ENCODE assay signal across 11 cellular contexts in genomic region chr6:34227656-34228421, GRCh38. TPM values are rescaled to one million over a fixed set of nuclear protein-coding genes. Genes with fewer than 3 reads are reported as not detected.
DNase-seq lines count a peak whose midpoint lies in the region; ATAC-seq and TF ChIP-seq lines count a peak whose summit lies in the region.
"Had no signal": no experiment of that assay in that cellular context is flagged by ENCODE, and none has a peak within 500 bp of the region (broad histone marks: within the 10 kb centered on the region; RNA-seq: fewer than 3 reads in every experiment).

No MANE protein-coding gene starts in this region.

- BruUV-seq in OCI-LY7 (replicated peaks; lab: Mats Ljungman, UMichigan) = no TSS peak

- no peak for TF ChIP-seq POLR2A in esophagus squamous epithelium (IDR thresholded peaks at IDR 0.05)

- H4K20me1 ChIP-seq in OCI-LY7 (ENCODE audit: insufficient read depth, low read length) = no peaks in the 10 kb centered on the region

- 51 to 66% methylated on average over 11 to 15 of the region's 18 CpGs for WGBS in esophagus squamous epithelium, 2 donors

- no peaks in the 10 kb centered on the region for H3K27me3 ChIP-seq in esophagus squamous epithelium

- no peaks in the 10 kb centered on the region for H3K9me2 ChIP-seq in OCI-LY7 (ENCODE audit: insufficient read depth, low read length)

- H3K9me3 ChIP-seq in HEK293 (ENCODE audit: control insufficient read depth, insufficient read depth, low read depth, low read length) (no peaks in the 10 kb centered on the region), OCI-LY7 (ENCODE audit: low read length) (no peaks in the 10 kb centered on the region), esophagus squamous epithelium (no peaks in the 10 kb centered on the region)
- H3K9me3 ChIP-seq: Caco-2 had no signal

- no peak overlapping the region for H2AFZ ChIP-seq in OCI-LY7 (ENCODE audit: low read length)

- H3K4me3 ChIP-seq in HEK293 (ENCODE audit: low read depth, low read length) (no peak overlapping the region), OCI-LY7 (ENCODE audit: low read depth, low read length, poor library complexity, severe bottlenecking) (peak overlapping the region; percentile 5), esophagus squamous epithelium (no peak overlapping the region)

- intact Hi-C loops in OCI-LY7 (cut with micrococcal nuclease; ENCODE audit: unreplicated experiment) = no loop called here
- intact Hi-C loops in esophagus squamous epithelium (cut with DNase I) = no loop called here

- H3K36me3 ChIP-seq in HEK293 (ENCODE audit: control insufficient read depth in 2 of 2, insufficient read depth in 1 of 2, low read length in 2 of 2) (no peaks in the 10 kb centered on the region), OCI-LY7 (ENCODE audit: insufficient read depth, low read length) (no peaks in the 10 kb centered on the region), esophagus squamous epithelium (no peaks in the 10 kb centered on the region)

- TF ChIP-seq CTCF in HEK293 (tag by site-specific recombination; IDR thresholded peaks at IDR 0.05) (no peak), OCI-LY7 (conservative IDR thresholded peaks at IDR 0.05; ENCODE audit: low read length) (no peak), esophagus squamous epithelium (IDR thresholded peaks at IDR 0.05) (no peak)

- no peaks in the 10 kb centered on the region for H3K79me2 ChIP-seq in OCI-LY7 (ENCODE audit: insufficient read depth, low read depth, low read length)

- DNase-seq in OCI-LY7 (ENCODE audit: low spot score) (no peak), esophagus squamous epithelium (lab: John Stamatoyannopoulos, UW) (no peak), renal cortical epithelial cell (ENCODE audit: low read depth) (peak; percentile 94), NCI-H2081 treated with DMSO at 0.1 percent for 48 hours (lab: John Stamatoyannopoulos, UW) (no peak)
- DNase-seq in stimulated activated CD4-positive, alpha-beta T cell treated with anti-CD3 and anti-CD28 coated beads, Interleukin-2, amount 100 ng/mL, for 48 hours = no peak
- no peak for DNase-seq in activated effector memory CD4-positive, alpha-beta T cell treated with Interleukin-2 at 50 U/mL for 16 hours
- DNase-seq: Caco-2, hypothalamus, NCI-H345 had no signal

- POLR2A ChIA-PET in HEK293 (lab: Yijun Ruan, JAX) = interaction anchor here (0.5 to 1.2 kb wide), 4 partner anchors 9 to 198 kb away, joined by 3 to 6 read pairs (median 4); partner anchors contain the start of genes HMGA1 and RPS10
- POLR2A ChIA-PET in OCI-LY7 (lab: Charles Lee) = interaction anchor here (0.7 to 1.0 kb wide), 2 partner anchors 9 to 172 kb away, joined by 3 read pairs; partner anchors contain the start of gene HMGA1

- H3K4me1 ChIP-seq in HEK293 (ENCODE audit: control insufficient read depth, insufficient read depth, low read length) (no peaks in the 10 kb centered on the region), OCI-LY7 (ENCODE audit: insufficient read depth, low read length, poor library complexity, severe bottlenecking) (peaks cover 38% of the 10 kb centered on the region), esophagus squamous epithelium (peaks cover 25 to 81% (median 47%) of the 10 kb centered on the region in 3 donors)

- peak overlapping the region; percentile 55 for H3K4me2 ChIP-seq in OCI-LY7 (ENCODE audit: low read length)

- CTCF ChIA-PET in HEK293 (lab: Yijun Ruan, JAX) = interaction anchor here (0.8 to 1.6 kb wide), 4 partner anchors 9 to 32 kb away, joined by 3 to 5 read pairs (median 4); partner anchors contain the start of gene HMGA1
- CTCF ChIA-PET in OCI-LY7 (lab: Charles Lee; ENCODE audit: unreplicated experiment) = interaction anchor here (0.6 to 1.0 kb wide), 2 partner anchors 32 to 460 kb away, joined by 3 to 4 read pairs; no protein-coding TSS in a partner anchor

- no peak for ATAC-seq in GM21360 (IDR thresholded peaks at IDR 0.05; ENCODE audit: unreplicated experiment)

- H3K27ac ChIP-seq in HEK293 (ENCODE audit: extremely low read depth, low read depth, low read length) (no peak overlapping the region), OCI-LY7 (ENCODE audit: low read depth, low read length, poor library complexity, severe bottlenecking) (no peak overlapping the region), esophagus squamous epithelium (peak overlapping the region; percentile 70 to 99 (median 86))

TF ChIP-seq in HEK293, 187 proteins besides CTCF, POLR2A, EP300 and RAD21:
- TF ChIP-seq ZNF624 (tag by site-specific recombination; IDR thresholded peaks at IDR 0.05) = no peak
- TF ChIP-seq ZNF660 (tag by site-specific recombination; IDR thresholded peaks at IDR 0.05) = no peak
- peak; percentile 38; the same call in 1 of the 2 replicates for TF ChIP-seq EGR2 (tag by site-specific recombination; IDR thresholded peaks at IDR 0.05; ENCODE audit: low read depth)
- TF ChIP-seq ZFHX2 (tag by site-specific recombination; conservative IDR thresholded peaks at IDR 0.05) = peak; percentile 54

RNA-seq across cellular contexts. Expression of gene HMGA1, which starts 8.8 kb away (rescaled TPM):
- total RNA-seq in OCI-LY7 (2014; rRNA removed; shearing (Covaris generic)) = 435 and 463 TPM in 2 replicates
- total RNA-seq in OCI-LY7 (2022) = 736 and 764 TPM in 2 replicates
- 100 to 1,000 TPM; 118 to 309 (median 193) TPM for total RNA-seq in esophagus squamous epithelium
- 41.1 and 177 TPM in 2 replicates for total RNA-seq in renal cortical epithelial cell

RNA-seq across cellular contexts. Expression of gene SMIM29, which starts 21.0 kb away (rescaled TPM):
- 14.1 and 17.3 TPM in 2 replicates for total RNA-seq in OCI-LY7 (2014; rRNA removed; shearing (Covaris generic))
- total RNA-seq in OCI-LY7 (2022) = 21.3 and 21.5 TPM in 2 replicates
- 10 to 100 TPM; 17.3 to 21.6 (median 18.2) TPM for total RNA-seq in esophagus squamous epithelium
- 9.9 and 30.6 TPM in 2 replicates for total RNA-seq in renal cortical epithelial cell

Comparison
In these comparisons a context has a peak if more than half of its experiments do, and no peak if none do; other contexts are left out.
1. H3K27ac ChIP-seq: peak in esophagus squamous epithelium (4 of 4); none in HEK293 (single experiment) and OCI-LY7 (single experiment).